Comparison of ENCODE assay signal across 17 cellular contexts in genomic region chr11:120198787-120199469, GRCh38. TPM values are rescaled to one million over a fixed set of nuclear protein-coding genes. Genes with fewer than 3 reads are reported as not detected.
A peak's percentile ranks its signal among the peaks of the same experiment; 100 is the strongest.
DNase-seq lines count a peak whose midpoint lies in the region; ATAC-seq and TF ChIP-seq lines count a peak whose summit lies in the region.
"Had no signal": no experiment of that assay in that cellular context is flagged by ENCODE, and none has a peak within 500 bp of the region (broad histone marks: within the 10 kb centered on the region; RNA-seq: fewer than 3 reads in every experiment).

No MANE protein-coding gene starts in this region.

- H3K79me1 ChIP-seq in neuronal stem cell (ENCODE audit: low read depth, low read length): no peaks in the 10 kb centered on the region

- ATAC-seq in left colon (peak; percentile 57), GM21381 (IDR thresholded peaks at IDR 0.05; ENCODE audit: unreplicated experiment) (no peak)

- no peak overlapping the region for H4K91ac ChIP-seq in neuronal stem cell (ENCODE audit: low read depth, low read length, poor library complexity)

- no peak overlapping the region for H3K14ac ChIP-seq in neuronal stem cell (ENCODE audit: low read length)

- no peak overlapping the region for H3K4me3 ChIP-seq in neuronal stem cell (ENCODE audit: low read length in 2 of 2)
- no peak overlapping the region for H3K4me3 ChIP-seq in vagina
- H3K4me3 ChIP-seq: BLaER1 treated with 17β-estradiol and CSF1 and Interleukin-3, amounts not matched to agents 10 nM and 100 nM; MG63 had no signal

- H3K9me3 ChIP-seq in neuronal stem cell (replicated peaks in 1 of 2; ENCODE audit: control insufficient read depth in 2 of 2, insufficient read depth in 1 of 2, low read depth in 1 of 2, low read length in 2 of 2) (no peaks in the 10 kb centered on the region), vagina (no peaks in the 10 kb centered on the region)
- H3K9me3 ChIP-seq: BLaER1 treated with 17β-estradiol and CSF1 and Interleukin-3, amounts not matched to agents 10 nM and 100 nM; MG63 had no signal

- peak overlapping the region; percentile 55 for H3K18ac ChIP-seq in neuronal stem cell (ENCODE audit: low read length)

- H2BK5ac ChIP-seq in neuronal stem cell (ENCODE audit: low read length): no peak overlapping the region

- peaks cover 0 to 32% (median 15%) of the 10 kb centered on the region in 3 experiments for H3K27me3 ChIP-seq in neuronal stem cell (ENCODE audit: control insufficient read depth in 3 of 3, insufficient read depth in 3 of 3, low read depth in 1 of 3, low read length in 3 of 3)
- H3K27me3 ChIP-seq in vagina: no peaks in the 10 kb centered on the region
- H3K27me3 ChIP-seq: MG63 had no signal

- peak overlapping the region; percentile 71 for H2AK5ac ChIP-seq in neuronal stem cell (ENCODE audit: low read depth, low read length)

- no peak overlapping the region for H2BK12ac ChIP-seq in neuronal stem cell (ENCODE audit: low read length)

- no peaks in the 10 kb centered on the region for H3K36me3 ChIP-seq in neuronal stem cell (replicated peaks in 1 of 2; ENCODE audit: control insufficient read depth in 2 of 2, insufficient read depth in 2 of 2, low read length in 2 of 2)
- H3K36me3 ChIP-seq in vagina: no peaks in the 10 kb centered on the region
- H3K36me3 ChIP-seq: BLaER1 treated with 17β-estradiol and CSF1 and Interleukin-3, amounts not matched to agents 10 nM and 100 nM; MG63 had no signal

- H2AFZ ChIP-seq in neuronal stem cell (ENCODE audit: low read length): no peak overlapping the region

- H3K4ac ChIP-seq in neuronal stem cell (ENCODE audit: low read length): no peak overlapping the region

- TF ChIP-seq POLR2A in vagina (IDR thresholded peaks at IDR 0.05): no peak

- WGBS in neuronal stem cell (ENCODE audit: extremely low coverage in 2 of 2, insufficient read length in 2 of 2, insufficient replicate concordance in 1 of 2), 2 donors: no CpG with 5 or more reads among the region's 9 CpGs

- no peak overlapping the region for H2BK120ac ChIP-seq in neuronal stem cell (ENCODE audit: low read depth, low read length)

- H4K8ac ChIP-seq in neuronal stem cell (ENCODE audit: low read depth, low read length): no peak overlapping the region

- H3K27ac ChIP-seq in caudate nucleus (ENCODE audit: low read depth, low read length) (peak overlapping the region; percentile 6), neuronal stem cell (replicated peaks; ENCODE audit: low read length) (no peak overlapping the region), vagina (peak overlapping the region; percentile 61)
- H3K27ac ChIP-seq: BLaER1 treated with 17β-estradiol and CSF1 and Interleukin-3, amounts not matched to agents 10 nM and 100 nM had no signal

- no peak overlapping the region for H3K4me2 ChIP-seq in neuronal stem cell (ENCODE audit: insufficient read depth, low read length, poor library complexity, severe bottlenecking)
- H3K4me2 ChIP-seq: BLaER1 treated with 17β-estradiol and CSF1 and Interleukin-3, amounts not matched to agents 10 nM and 100 nM had no signal

- H3K4me1 ChIP-seq in neuronal stem cell (ENCODE audit: control insufficient read depth in 2 of 2, insufficient read depth in 1 of 2, low read depth in 1 of 2, low read length in 2 of 2) (peaks cover 15% of the 10 kb centered on the region in 2 donors), vagina (peaks cover 30% of the 10 kb centered on the region)

- peak overlapping the region; percentile 4 for H3K23ac ChIP-seq in neuronal stem cell (ENCODE audit: low read depth, low read length, poor library complexity)

- TF ChIP-seq CTCF in vagina (IDR thresholded peaks at IDR 0.05): no peak

- H2BK15ac ChIP-seq in neuronal stem cell (ENCODE audit: low read length): peak overlapping the region; percentile 88

- DNase-seq in caudate nucleus (lab: John Stamatoyannopoulos, UW): no peak
- DNase-seq in left colon: peak; percentile 56 to 71
- DNase-seq in neuronal stem cell (ENCODE audit: low spot score): no peak
- DNase-seq in vagina (ENCODE audit: extremely low spot score in 2 of 2): no peak
- DNase-seq in CD1c-positive myeloid dendritic cell (ENCODE audit: extremely low spot score): no peak
- DNase-seq in ecto neural progenitor cell (ENCODE audit: low spot score): no peak
- DNase-seq: MG63, NCI-H1105, NCI-H187 treated with DMSO at 0.1 percent for 48 hours, NCI-H2171, NCI-H446 treated with DMSO at 0.1 percent for 48 hours, NCI-H774, SIG-M5 had no signal

- no peak overlapping the region for H3K9ac ChIP-seq in neuronal stem cell (ENCODE audit: low read depth, low read length, poor library complexity)
- H3K9ac ChIP-seq: BLaER1 treated with 17β-estradiol and CSF1 and Interleukin-3, amounts not matched to agents 10 nM and 100 nM had no signal

- intact Hi-C loops in left colon (cut with DNase I, micrococcal nuclease): no loop called here
- intact Hi-C loops in vagina (cut with DNase I): no loop called here

RNA-seq across cellular contexts. Expression of gene OAF, which starts 11.9 kb away (rescaled TPM):
- 100 to 1,000 TPM; 180 to 189 TPM for total RNA-seq in left colon
- polyA plus RNA-seq in neuronal stem cell (2013, experiment 1 of 2): 2.1 TPM
- 2.0 TPM for polyA plus RNA-seq in neuronal stem cell (2013, experiment 2 of 2)
- 56.7 TPM for total RNA-seq in vagina

RNA-seq across cellular contexts. Expression of gene POU2F3, which starts 41.0 kb away (rescaled TPM):
- 1 to 10 TPM; 1.9 to 2.0 TPM for total RNA-seq in left colon
- polyA plus RNA-seq in neuronal stem cell (2013, experiment 1 of 2): 0.03 TPM
- 0.03 TPM for polyA plus RNA-seq in neuronal stem cell (2013, experiment 2 of 2)
- 2.7 TPM for total RNA-seq in vagina
- total RNA-seq: H7 had no signal
- polyA plus RNA-seq: AG04450 had no signal

Comparison
In these comparisons a context has a peak if more than half of its experiments do, and no peak if none do; other contexts are left out.
1. DNase-seq: peak in left colon (2 of 2); none in caudate nucleus (0 of 61), neuronal stem cell (single experiment), vagina (0 of 2), CD1c-positive myeloid dendritic cell (single experiment) and ecto neural progenitor cell (single experiment).